Comparison of ENCODE assay signal across 24 cellular contexts in the genomic region with DNA sequence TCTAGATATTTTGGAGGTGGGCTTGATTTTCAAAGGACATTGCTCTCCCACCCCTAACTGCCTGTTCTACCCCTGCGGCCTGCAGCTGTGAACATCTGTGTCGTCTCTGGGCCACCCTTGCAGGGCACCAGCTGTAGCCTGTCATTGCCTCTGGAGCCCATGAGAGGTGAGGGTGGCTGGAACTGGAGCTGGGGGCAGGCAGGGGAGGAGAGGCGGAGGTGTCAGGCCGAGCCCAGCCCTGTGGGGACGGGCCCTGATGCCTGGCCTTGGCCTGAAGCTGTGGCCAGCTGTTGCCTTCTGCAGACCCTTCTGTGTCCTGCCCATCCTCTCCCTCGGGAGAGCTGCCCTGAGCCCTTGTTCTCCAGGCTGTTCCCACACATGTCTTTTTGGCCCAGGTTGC.
"Had no signal": no experiment of that assay in that cellular context is flagged by ENCODE, and none has a peak within 500 bp of the region (broad histone marks: within the 10 kb centered on the region; RNA-seq: fewer than 3 reads in every experiment).

No MANE protein-coding gene starts in this region.

- H3K27ac Mint-ChIP-seq: activated naive CD4-positive, alpha-beta T cell treated with anti-CD3 and anti-CD28 coated beads, Interleukin-2, amount 10 ng/mL, durations not matched to agents 7 days and 5 days; activated naive CD8-positive, alpha-beta T cell treated with anti-CD3 and anti-CD28 coated beads, Interleukin-2, amount 50 U/mL, for 24 hours; effector memory CD8-positive, alpha-beta T cell; stimulated activated effector memory CD8-positive, alpha-beta T cell treated with anti-CD3 and anti-CD28 coated beads, Interleukin-12 subunit alpha, Interleukin-12 subunit beta, amount 100 ng/mL, for 72 hours; type B pancreatic cell had no signal

- H3K36me3 Mint-ChIP-seq: activated naive CD4-positive, alpha-beta T cell treated with anti-CD3 and anti-CD28 coated beads, Interleukin-2, amount 10 ng/mL, durations not matched to agents 7 days and 5 days; naive thymus-derived CD4-positive, alpha-beta T cell; stimulated activated effector memory CD8-positive, alpha-beta T cell treated with anti-CD3 and anti-CD28 coated beads, Interleukin-12 subunit alpha, Interleukin-12 subunit beta, amount 100 ng/mL, for 72 hours had no signal

- H3K9me3 Mint-ChIP-seq: activated naive CD4-positive, alpha-beta T cell treated with anti-CD3 and anti-CD28 coated beads, Interleukin-2, amount 10 ng/mL, durations not matched to agents 7 days and 5 days; activated naive CD8-positive, alpha-beta T cell treated with anti-CD3 and anti-CD28 coated beads, Interleukin-2, amount 50 U/mL, for 24 hours; effector memory CD8-positive, alpha-beta T cell; naive thymus-derived CD4-positive, alpha-beta T cell; stimulated activated effector memory CD8-positive, alpha-beta T cell treated with anti-CD3 and anti-CD28 coated beads, Interleukin-12 subunit alpha, Interleukin-12 subunit beta, amount 100 ng/mL, for 72 hours; type B pancreatic cell had no signal

- H3K27ac ChIP-seq: left lung, psoas muscle, stomach, testis, VCaP had no signal

- H3K27me3 Mint-ChIP-seq: activated naive CD8-positive, alpha-beta T cell treated with anti-CD3 and anti-CD28 coated beads, Interleukin-2, amount 50 U/mL, for 24 hours; naive thymus-derived CD4-positive, alpha-beta T cell; type B pancreatic cell had no signal

- H3K36me3 ChIP-seq: left lung, ovary had no signal

- H3K27me3 ChIP-seq: left lung, ovary, sigmoid colon, stomach, testis had no signal

- H3K4me1 ChIP-seq: left lung, psoas muscle had no signal

- H3K4me3 ChIP-seq: left lung, ovary, psoas muscle, sigmoid colon, stomach, testis had no signal

- H3K4me3 Mint-ChIP-seq: activated naive CD4-positive, alpha-beta T cell treated with anti-CD3 and anti-CD28 coated beads, Interleukin-2, amount 10 ng/mL, durations not matched to agents 7 days and 5 days; activated naive CD8-positive, alpha-beta T cell treated with anti-CD3 and anti-CD28 coated beads, Interleukin-2, amount 50 U/mL, for 24 hours; effector memory CD8-positive, alpha-beta T cell; naive thymus-derived CD4-positive, alpha-beta T cell; stimulated activated effector memory CD8-positive, alpha-beta T cell treated with anti-CD3 and anti-CD28 coated beads, Interleukin-12 subunit alpha, Interleukin-12 subunit beta, amount 100 ng/mL, for 72 hours; type B pancreatic cell had no signal

- H3K9me3 ChIP-seq: left lung, ovary, psoas muscle, sigmoid colon, stomach, testis had no signal

- ATAC-seq: activated naive CD8-positive, alpha-beta T cell treated with anti-CD3 and anti-CD28 coated beads, Interleukin-2, amount 50 U/mL, for 24 hours; effector memory CD8-positive, alpha-beta T cell; left lung; naive thymus-derived CD4-positive, alpha-beta T cell; psoas muscle; stimulated activated effector memory CD8-positive, alpha-beta T cell treated with anti-CD3 and anti-CD28 coated beads, Interleukin-12 subunit alpha, Interleukin-12 subunit beta, amount 100 ng/mL, for 72 hours had no signal

- DNase-seq: activated CD4-positive, CD25-positive, alpha-beta regulatory T cell treated with anti-CD3 and anti-CD28 coated beads, Interleukin-2, amount 50 U/mL, for 72 hours; activated CD8-positive, alpha-beta memory T cell treated with anti-CD3 and anti-CD28 coated beads for 24 hours; activated CD8-positive, alpha-beta memory T cell treated with anti-CD3 and anti-CD28 coated beads, Interleukin-2, amount 50 U/mL, for 48 hours; activated effector memory CD4-positive, alpha-beta T cell treated with Interleukin-2 at 50 U/mL for 16 hours; activated naive CD4-positive, alpha-beta T cell treated with anti-CD3 and anti-CD28 coated beads, Interleukin-2, amount 10 ng/mL, durations not matched to agents 7 days and 5 days; activated naive CD8-positive, alpha-beta T cell treated with anti-CD3 and anti-CD28 coated beads, Interleukin-2, amount 50 U/mL, for 24 hours; activated T-cell treated with anti-CD3 and anti-CD28 coated beads, Interleukin-2, amount 50 U/mL, for 48 hours; dermis blood vessel endothelial cell; effector memory CD8-positive, alpha-beta T cell; foreskin fibroblast; left lung; mesenchymal stem cell; naive thymus-derived CD4-positive, alpha-beta T cell; psoas muscle; sigmoid colon; stimulated activated CD4-positive, alpha-beta T cell treated with anti-CD3 and anti-CD28 coated beads, Interleukin-4, amount 100 ng/mL, for 24 hours; stomach; SW 1271; T-helper 2 cell; testis had no signal

- H3K4me1 Mint-ChIP-seq: activated naive CD4-positive, alpha-beta T cell treated with anti-CD3 and anti-CD28 coated beads, Interleukin-2, amount 10 ng/mL, durations not matched to agents 7 days and 5 days; activated naive CD8-positive, alpha-beta T cell treated with anti-CD3 and anti-CD28 coated beads, Interleukin-2, amount 50 U/mL, for 24 hours; naive thymus-derived CD4-positive, alpha-beta T cell; stimulated activated effector memory CD8-positive, alpha-beta T cell treated with anti-CD3 and anti-CD28 coated beads, Interleukin-12 subunit alpha, Interleukin-12 subunit beta, amount 100 ng/mL, for 72 hours had no signal
